In the genomic region with DNA sequence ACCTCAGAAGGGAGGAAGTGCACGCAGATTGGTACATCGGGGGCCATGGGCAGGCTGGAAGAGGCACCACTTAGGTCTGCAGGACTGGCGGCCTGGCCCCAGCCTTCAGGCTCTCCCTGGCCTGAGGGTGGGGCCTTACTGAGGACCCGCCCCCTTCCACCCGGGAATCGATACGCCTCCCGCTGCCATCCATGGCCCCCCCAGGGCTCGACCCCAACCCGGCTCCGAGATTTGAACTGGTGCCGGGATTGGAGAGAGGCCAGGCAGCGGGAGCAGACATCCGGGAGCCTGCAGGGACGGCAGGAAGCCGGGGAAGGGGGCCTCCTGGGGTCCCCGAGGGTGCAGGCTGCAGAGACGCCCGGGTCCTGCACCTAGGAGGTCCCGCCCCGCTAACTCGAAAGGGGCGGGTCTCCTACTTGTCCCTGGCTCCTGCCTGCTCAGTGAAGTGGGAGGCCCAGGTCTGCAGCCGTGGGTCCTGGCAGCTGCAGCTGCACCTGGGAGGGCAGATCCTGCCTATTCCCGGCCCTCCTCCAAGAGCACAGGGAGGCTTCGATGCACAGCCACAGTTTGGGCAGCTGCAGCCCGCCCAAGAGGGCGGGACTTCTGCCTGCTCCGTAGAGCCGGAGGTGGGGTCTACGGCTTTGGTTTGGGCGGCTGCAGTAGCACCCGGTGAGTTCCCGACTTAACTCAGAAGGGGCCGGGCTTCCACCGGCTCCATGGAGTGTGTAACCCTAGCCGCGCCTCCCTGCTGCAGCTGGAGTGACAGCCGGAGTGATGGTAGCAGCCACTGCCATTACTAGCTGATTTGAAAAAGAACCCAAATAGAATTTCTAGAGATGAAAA, we compare ENCODE assay signal across 8 cellular contexts. TPM values are rescaled to one million over a fixed set of nuclear protein-coding genes. Genes with fewer than 3 reads are reported as not detected.
DNase-seq lines count a peak whose midpoint lies in the region; ATAC-seq, FAIRE-seq and TF ChIP-seq lines count a peak whose summit lies in the region.

No MANE protein-coding gene starts in this region.

- H3K4me1 ChIP-seq in SJCRH30, result 0 out of 2 replicates have a peak, but pooled peaks cover 4% of the 10 kb centered on the region
- H3K4me1 ChIP-seq in upper lobe of left lung, result peaks cover 7 to 18% (median 8%) of the 10 kb centered on the region in 4 donors

- H3K27ac Mint-ChIP-seq in activated naive CD4-positive, alpha-beta T cell treated with anti-CD3 and anti-CD28 coated beads, Interleukin-2, amount 50 U/mL, for 24 hours, result peak overlapping the region; percentile 72

- peaks cover 20% of the 10 kb centered on the region for H3K4me1 Mint-ChIP-seq in activated naive CD4-positive, alpha-beta T cell treated with anti-CD3 and anti-CD28 coated beads, Interleukin-2, amount 50 U/mL, for 24 hours

- intact Hi-C loops in head of caudate nucleus (cut with DNase I), result no loop called here

- TF ChIP-seq EP300 in upper lobe of left lung (IDR thresholded peaks at IDR 0.05), result no peak

- no peaks in the 10 kb centered on the region for H3K27me3 ChIP-seq in MG63
- no peaks in the 10 kb centered on the region for H3K27me3 ChIP-seq in SJCRH30
- H3K27me3 ChIP-seq in upper lobe of left lung, result no peaks in the 10 kb centered on the region

- H3K27me3 Mint-ChIP-seq in activated naive CD4-positive, alpha-beta T cell treated with anti-CD3 and anti-CD28 coated beads, Interleukin-2, amount 50 U/mL, for 24 hours, result no peaks in the 10 kb centered on the region

- ATAC-seq in omental fat pad (ENCODE audit: low FRiP score) (peak; percentile 92), upper lobe of left lung (ENCODE audit: low FRiP score in 2 of 2) (peak; percentile 95 to 96)

- H3K9me3 Mint-ChIP-seq in activated naive CD4-positive, alpha-beta T cell treated with anti-CD3 and anti-CD28 coated beads, Interleukin-2, amount 50 U/mL, for 24 hours, result no peaks in the 10 kb centered on the region

- no peaks in the 10 kb centered on the region for H3K36me3 Mint-ChIP-seq in activated naive CD4-positive, alpha-beta T cell treated with anti-CD3 and anti-CD28 coated beads, Interleukin-2, amount 50 U/mL, for 24 hours

- TF ChIP-seq CTCF in omental fat pad (IDR thresholded peaks at IDR 0.05), result no peak
- no peak for TF ChIP-seq CTCF in upper lobe of left lung (IDR thresholded peaks at IDR 0.05)

- H3K27ac ChIP-seq in SJCRH30 (peak overlapping the region; percentile 46), upper lobe of left lung (peak overlapping the region in 3 of 4 donors; percentile 23 to 71 (median 58))

- DNase-seq in HCEC 1CT (peak; percentile 79), MG63 (peak; percentile 75), SJCRH30 (peak; percentile 96), head of caudate nucleus (peak; percentile 5 to 76 (median 52)), omental fat pad (ENCODE audit: low spot score) (no peak), upper lobe of left lung (peak; percentile 88 to 95)

- peak in 1 of 4 donors; percentile 42 for TF ChIP-seq POLR2A in upper lobe of left lung (IDR thresholded peaks at IDR 0.05)

- H3K9me3 ChIP-seq in MG63 (no peaks in the 10 kb centered on the region), SJCRH30 (replicated peaks) (no peaks in the 10 kb centered on the region), upper lobe of left lung (no peaks in the 10 kb centered on the region)

- 0 to 1% methylated on average over 5 to 18 of the region's 39 CpGs for WGBS in upper lobe of left lung, 2 donors

- H3K4me3 ChIP-seq in MG63 (peak overlapping the region; percentile 39), SJCRH30 (peak overlapping the region; percentile 64), upper lobe of left lung (peak overlapping the region; percentile 23 to 72 (median 65))

- no peaks in the 10 kb centered on the region for H3K36me3 ChIP-seq in MG63
- no peaks in the 10 kb centered on the region for H3K36me3 ChIP-seq in SJCRH30
- H3K36me3 ChIP-seq in upper lobe of left lung, result no peaks in the 10 kb centered on the region

- peak overlapping the region; percentile 80 for H3K4me3 Mint-ChIP-seq in activated naive CD4-positive, alpha-beta T cell treated with anti-CD3 and anti-CD28 coated beads, Interleukin-2, amount 50 U/mL, for 24 hours

- FAIRE-seq in G401.6 (lab: Jason Lieb, UNC), result peak; percentile 97

RNA-seq across cellular contexts. Expression of a gene that starts 35.2 kb away (rescaled TPM):
- total RNA-seq in MG63 (2014; rRNA removed; shearing (Covaris generic); ENCODE audit: low replicate concordance), result 2.4 and 4.4 TPM in 2 replicates
- 11.0 and 11.2 TPM in 2 replicates for total RNA-seq in SJCRH30 (2014; rRNA removed; shearing (Covaris generic))
- total RNA-seq in omental fat pad (1 to 10 TPM; 8.0 to 9.5 (median 8.5) TPM), upper lobe of left lung (10 to 100 TPM in 5 of 6 donors, 1 to 10 TPM in 1; 10.0 to 17.8 (median 10.9) TPM)

RNA-seq across cellular contexts. Expression of a gene that starts 35.6 kb away (rescaled TPM):
- 0.17 and 0.36 TPM in 2 replicates for total RNA-seq in MG63 (2014; rRNA removed; shearing (Covaris generic); ENCODE audit: low replicate concordance)
- total RNA-seq in SJCRH30 (2014; rRNA removed; shearing (Covaris generic)), result 0.73 TPM in 1 of 2 replicates, not detected in the other
- total RNA-seq in omental fat pad, result 1 to 10 TPM; 1.1 to 4.7 (median 2.7) TPM
- total RNA-seq in upper lobe of left lung, result 1 to 10 TPM in 4 of 6 donors, under 1 TPM in 2; 0.67 to 3.4 (median 1.1) TPM

RNA-seq across cellular contexts. Expression of a gene that starts 52.4 kb away (rescaled TPM):
- 13.0 and 18.9 TPM in 2 replicates for total RNA-seq in MG63 (2014; rRNA removed; shearing (Covaris generic); ENCODE audit: low replicate concordance)
- 15.2 and 16.4 TPM in 2 replicates for total RNA-seq in SJCRH30 (2014; rRNA removed; shearing (Covaris generic))
- total RNA-seq in omental fat pad, result 100 to 1,000 TPM in 2 of 4 donors, 10 to 100 TPM in 2; 37.5 to 291 (median 130) TPM
- total RNA-seq in upper lobe of left lung, result 10 to 100 TPM; 26.9 to 80.9 (median 36.0) TPM
